14 cellular contexts compared by ENCODE assay signal in the genomic region with DNA sequence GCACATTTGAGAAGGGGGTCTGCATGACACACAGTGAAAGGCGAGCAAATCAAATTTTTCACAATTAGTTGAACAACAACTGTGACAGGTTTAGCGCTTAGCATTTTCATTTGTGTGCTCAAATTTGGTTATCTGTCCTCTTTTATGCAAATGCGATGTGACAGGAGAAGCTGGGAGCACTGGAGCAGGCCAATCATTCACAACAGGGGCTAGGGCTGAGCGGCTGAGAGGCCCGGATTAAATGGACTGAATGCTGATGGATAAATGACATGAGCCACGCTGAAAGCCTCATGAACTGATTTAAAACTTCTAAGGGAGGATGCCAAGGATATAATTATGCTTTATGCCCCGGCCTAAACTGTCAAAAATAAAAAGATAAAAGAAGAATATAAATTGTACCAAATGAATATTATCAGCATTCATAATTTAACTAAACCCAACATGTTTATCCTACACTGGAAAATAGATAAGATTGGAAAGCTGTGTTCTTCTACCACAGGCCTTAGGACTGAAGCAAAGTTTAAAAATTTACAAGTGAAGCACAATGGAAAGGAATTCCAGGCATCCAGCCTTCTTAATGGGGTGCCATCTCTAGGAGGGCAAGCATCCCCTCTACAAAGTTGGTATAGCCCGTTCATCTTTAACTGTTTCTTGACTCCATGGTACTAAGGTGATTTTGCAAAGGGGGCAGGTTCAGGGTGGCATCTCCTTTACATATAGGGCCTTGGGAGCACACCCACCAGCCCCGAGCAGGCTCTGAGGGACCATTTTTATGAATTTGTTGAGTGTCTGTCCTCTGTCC.
"Had no signal": no experiment of that assay in that cellular context is flagged by ENCODE, and none has a peak within 500 bp of the region (broad histone marks: within the 10 kb centered on the region; RNA-seq: fewer than 3 reads in every experiment).

No MANE protein-coding gene starts in this region.

- H3K27ac ChIP-seq: body of pancreas, left ventricle myocardium inferior, psoas muscle, sigmoid colon had no signal

- H3K4me3 ChIP-seq: body of pancreas, left ventricle myocardium inferior, psoas muscle, sigmoid colon had no signal

- H3K4me1 ChIP-seq: body of pancreas, left ventricle myocardium inferior, psoas muscle, sigmoid colon had no signal

- ATAC-seq: body of pancreas; esophagus mucosa; natural killer cell treated with Interleukin-12 subunit alpha and Interleukin-12 subunit beta and Interleukin-15 and Interleukin-18, amount 100 ng/mL, for 72 hours; psoas muscle had no signal

- DNase-seq: activated B cell treated with CpG ODN at 0.5 μM for 24 hours; activated CD4-positive, alpha-beta T cell treated with anti-CD3 and anti-CD28 coated beads, Interleukin-2, amount 10 ng/mL, durations not matched to agents 24 days and 14 days; activated effector memory CD4-positive, alpha-beta T cell treated with Interleukin-2 at 50 U/mL for 16 hours; amniotic stem cell; body of pancreas; hypothalamus; islet precursor cell; left ventricle myocardium inferior; psoas muscle; sigmoid colon; stimulated activated CD4-positive, alpha-beta T cell treated with anti-CD3 and anti-CD28 coated beads, Interleukin-2, amount 100 ng/mL, for 24 hours; stimulated activated naive CD4-positive, alpha-beta T cell treated with Interleukin-2 at 50 U/mL for 16 hours had no signal

- H3K36me3 ChIP-seq: left ventricle myocardium inferior, sigmoid colon had no signal

- H3K27me3 ChIP-seq: body of pancreas, sigmoid colon had no signal

- H3K9me3 ChIP-seq: body of pancreas, left ventricle myocardium inferior, psoas muscle, sigmoid colon had no signal
